In the genomic region with DNA sequence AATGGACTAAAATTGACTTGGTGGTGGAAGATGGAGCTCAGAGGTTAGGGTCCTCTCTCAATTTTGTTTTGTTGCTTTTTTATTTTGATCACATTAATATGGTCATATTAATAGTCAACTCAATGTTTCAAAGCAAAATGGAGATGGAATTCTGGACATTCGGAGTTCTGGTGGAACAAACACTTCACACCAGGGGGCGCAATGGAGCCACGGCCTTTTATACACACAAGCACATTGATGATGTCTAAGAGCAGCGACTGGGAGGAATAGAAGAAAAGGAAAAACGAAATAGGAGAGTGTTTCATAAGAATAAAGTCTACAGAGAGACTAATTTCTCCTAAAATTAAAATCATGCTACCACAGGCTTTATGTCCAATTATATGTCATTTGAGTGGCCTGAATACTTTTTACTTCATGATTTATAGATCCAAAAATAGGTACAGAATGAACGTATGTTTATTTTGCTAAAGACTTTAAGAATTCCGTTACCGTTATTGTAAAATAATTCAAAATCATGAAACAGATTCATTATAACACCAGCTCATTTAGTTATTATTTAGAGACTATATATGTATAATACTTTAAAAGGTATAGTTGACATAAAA, we compare ENCODE assay signal across 9 cellular contexts.
DNase-seq lines count a peak whose midpoint lies in the region; ATAC-seq and TF ChIP-seq lines count a peak whose summit lies in the region.
"Had no signal": no experiment of that assay in that cellular context is flagged by ENCODE, and none has a peak within 500 bp of the region (broad histone marks: within the 10 kb centered on the region; RNA-seq: fewer than 3 reads in every experiment).

No MANE protein-coding gene starts in this region.

- H3K79me2 ChIP-seq in Karpas-422 (ENCODE audit: low read length), result no peaks in the 10 kb centered on the region

- CTCF ChIA-PET in activated naive CD4-positive, alpha-beta T cell treated with anti-CD3 and anti-CD28 coated beads for 36 hours (lab: Charles Lee), result interaction anchor here (1.0 to 2.7 kb wide), 6 partner anchors 9 to 36 kb away, joined by 4 to 19 read pairs (median 4); no protein-coding TSS in a partner anchor

- H3K9ac ChIP-seq in Karpas-422 (ENCODE audit: low read length), result peak overlapping the region; percentile 37

- peak overlapping the region; percentile 45 for H3K4me3 ChIP-seq in Karpas-422 (ENCODE audit: low read length)
- no peak overlapping the region for H3K4me3 ChIP-seq in RWPE2 (ENCODE audit: severe bottlenecking)

- H3K4me1 ChIP-seq in Karpas-422 (ENCODE audit: low read length), result peaks cover 5% of the 10 kb centered on the region; the same call in 1 of the 2 replicates
- H3K4me1 ChIP-seq in RWPE2 (ENCODE audit: insufficient read depth, poor library complexity, severe bottlenecking), result peaks cover 26% of the 10 kb centered on the region

- H3K4me1 Mint-ChIP-seq in activated naive CD4-positive, alpha-beta T cell treated with anti-CD3 and anti-CD28 coated beads for 36 hours (ENCODE audit: low read depth), result peaks cover 16% of the 10 kb centered on the region

- H3K9me3 ChIP-seq in Karpas-422 (ENCODE audit: low read length) (no peaks in the 10 kb centered on the region), RWPE2 (ENCODE audit: severe bottlenecking) (no peaks in the 10 kb centered on the region)

- H3K9me3 Mint-ChIP-seq in activated naive CD4-positive, alpha-beta T cell treated with anti-CD3 and anti-CD28 coated beads for 36 hours, result no peaks in the 10 kb centered on the region
- H3K9me3 Mint-ChIP-seq: central memory CD8-positive, alpha-beta T cell had no signal

- H3K27me3 ChIP-seq in Karpas-422 (ENCODE audit: low read length) (no peaks in the 10 kb centered on the region), RWPE2 (ENCODE audit: insufficient read depth, poor library complexity, severe bottlenecking) (no peaks in the 10 kb centered on the region)

- H3K27me3 Mint-ChIP-seq in activated naive CD4-positive, alpha-beta T cell treated with anti-CD3 and anti-CD28 coated beads for 36 hours (ENCODE audit: low read depth), result no peaks in the 10 kb centered on the region

- H3K4me2 ChIP-seq in Karpas-422 (ENCODE audit: low read depth, low read length, poor library complexity, severe bottlenecking), result peak overlapping the region; percentile 68

- H4K20me1 ChIP-seq in Karpas-422 (ENCODE audit: insufficient read depth, low read depth, low read length), result no peaks in the 10 kb centered on the region

- peak; percentile 89 for DNase-seq in DMS 273 (lab: John Stamatoyannopoulos, UW; ENCODE audit: unreplicated experiment)
- DNase-seq in Karpas-422, result peak; percentile 93
- DNase-seq in RWPE2 (ENCODE audit: low spot score), result no peak
- DNase-seq in activated naive CD4-positive, alpha-beta T cell treated with anti-CD3 and anti-CD28 coated beads for 36 hours, result peak; percentile 83
- DNase-seq in Right ventricle myocardium superior, result peak; percentile 76
- peak; percentile 48 for DNase-seq in renal cortical epithelial cell (ENCODE audit: low read depth)
- no peak for DNase-seq in 8988T

- peak; percentile 86 for TF ChIP-seq CTCF in RWPE2 (IDR thresholded peaks at IDR 0.05; ENCODE audit: poor library complexity, severe bottlenecking)

- no peak overlapping the region for H3K4me3 Mint-ChIP-seq in activated naive CD4-positive, alpha-beta T cell treated with anti-CD3 and anti-CD28 coated beads for 36 hours
- H3K4me3 Mint-ChIP-seq: central memory CD8-positive, alpha-beta T cell had no signal

- intact Hi-C loops in activated naive CD4-positive, alpha-beta T cell treated with anti-CD3 and anti-CD28 coated beads for 36 hours (cut with micrococcal nuclease), result loop anchor here (1.0 to 10.0 kb wide), 7 partner anchors 21 to 1293 kb away; a partner anchor contains a TSS
- intact Hi-C loops in Right ventricle myocardium superior (cut with DNase I), result no loop called here

- ATAC-seq in GM21576 (IDR thresholded peaks at IDR 0.05; ENCODE audit: unreplicated experiment) (peak; percentile 81), RWPE2 (ENCODE audit: low read depth) (no peak), Right ventricle myocardium superior (ENCODE audit: poor library complexity) (peak; percentile 60)

- peak overlapping the region; percentile 88 for H2AFZ ChIP-seq in Karpas-422 (ENCODE audit: low read length)

- H3K27ac ChIP-seq in Karpas-422 (ENCODE audit: low read length) (no peak overlapping the region), RWPE2 (ENCODE audit: poor library complexity, severe bottlenecking) (peak overlapping the region; percentile 88)

- H3K27ac Mint-ChIP-seq in activated naive CD4-positive, alpha-beta T cell treated with anti-CD3 and anti-CD28 coated beads for 36 hours, result no peak overlapping the region

- no peaks in the 10 kb centered on the region for H3K36me3 ChIP-seq in Karpas-422 (ENCODE audit: insufficient read depth, low read length)
- H3K36me3 ChIP-seq in RWPE2 (ENCODE audit: low read depth), result no peaks in the 10 kb centered on the region

- no peaks in the 10 kb centered on the region for H3K9me2 ChIP-seq in Karpas-422 (replicated peaks; ENCODE audit: insufficient read depth, low read length)

- no peaks in the 10 kb centered on the region for H3K36me3 Mint-ChIP-seq in activated naive CD4-positive, alpha-beta T cell treated with anti-CD3 and anti-CD28 coated beads for 36 hours (ENCODE audit: low read depth)

Comparison
In these comparisons a context has a peak if more than half of its experiments do, and no peak if none do; other contexts are left out.
1. DNase-seq: peak in DMS 273 (single experiment), Karpas-422 (single experiment), activated naive CD4-positive, alpha-beta T cell treated with anti-CD3 and anti-CD28 coated beads for 36 hours (single experiment), Right ventricle myocardium superior (single experiment) and renal cortical epithelial cell (single experiment); none in RWPE2 (single experiment) and 8988T (single experiment).